ENCODE assay signal across 8 cellular contexts in the genomic region with DNA sequence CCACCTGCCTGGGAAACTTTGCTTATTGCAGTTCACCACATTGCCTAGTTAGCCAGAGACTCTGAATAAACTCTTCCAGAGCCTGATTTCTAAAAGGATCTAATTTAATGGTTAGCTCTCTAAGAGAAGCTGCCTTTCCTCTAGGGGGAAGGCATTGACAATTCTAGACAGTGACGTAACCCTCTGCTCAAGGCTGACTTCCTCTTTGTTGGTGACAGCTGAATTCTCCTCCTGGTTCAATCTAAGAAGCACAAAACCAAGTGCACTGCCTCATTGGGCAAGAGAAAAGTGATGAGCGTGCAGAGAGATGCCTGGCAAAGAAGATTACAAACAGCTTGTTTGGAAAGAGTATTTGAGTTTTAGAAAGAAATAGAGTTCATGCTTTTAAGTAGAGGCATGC.
DNase-seq lines count a peak whose midpoint lies in the region; ATAC-seq, FAIRE-seq and TF ChIP-seq lines count a peak whose summit lies in the region.

No MANE protein-coding gene starts in this region.

- H3K27me3 ChIP-seq in GM23248 (replicated peaks; ENCODE audit: insufficient read depth): no peaks in the 10 kb centered on the region

- H3K4me3 ChIP-seq in GM23248: no peak overlapping the region
- no peak overlapping the region for H3K4me3 ChIP-seq in fibroblast of pulmonary artery (replicated peaks; ENCODE audit: low read depth, low read length)
- H3K4me3 ChIP-seq in kidney (ENCODE audit: low read length in 2 of 2): no peak overlapping the region

- H3K9me2 ChIP-seq in GM23248 (ENCODE audit: insufficient read depth): no peaks in the 10 kb centered on the region

- FAIRE-seq in kidney (lab: Jason Lieb, UNC): no peak

- TF ChIP-seq CTCF in fibroblast of pulmonary artery (IDR thresholded peaks at IDR 0.05; ENCODE audit: low read length, missing control alignments) (no peak), kidney (IDR thresholded peaks at IDR 0.05; ENCODE audit: borderline replicate concordance, extremely low read depth, insufficient read depth) (no peak), HFFc6 (IDR thresholded peaks at IDR 0.05) (no peak)

- H3K9ac ChIP-seq in GM23248: no peak overlapping the region
- no peak overlapping the region for H3K9ac ChIP-seq in kidney (ENCODE audit: low read length in 2 of 2)

- H3F3A ChIP-seq in GM23248 (ENCODE audit: insufficient read depth): no peaks in the 10 kb centered on the region

- no peaks in the 10 kb centered on the region for H3K9me3 ChIP-seq in GM23248 (ENCODE audit: low read depth)
- H3K9me3 ChIP-seq in kidney (ENCODE audit: control insufficient read depth in 1 of 2, low read length in 2 of 2): no peaks in the 10 kb centered on the region

- peak; percentile 77 for ATAC-seq in GM18508 (IDR thresholded peaks at IDR 0.05; ENCODE audit: insufficient read depth, unreplicated experiment)

- no peaks in the 10 kb centered on the region for H3K79me2 ChIP-seq in GM23248 (ENCODE audit: insufficient read depth)

- no peaks in the 10 kb centered on the region for H3K4me1 Mint-ChIP-seq in HFFc6 (ENCODE audit: low read depth)

- H3K4me2 ChIP-seq in GM23248 (ENCODE audit: unreplicated experiment): no peak overlapping the region

- H3K27ac ChIP-seq in GM23248: no peak overlapping the region
- H3K27ac ChIP-seq in kidney (ENCODE audit: low read depth in 2 of 2, low read length in 2 of 2): no peak overlapping the region

- H3K36me3 ChIP-seq in GM23248 (ENCODE audit: low read depth) (no peaks in the 10 kb centered on the region), kidney (ENCODE audit: control insufficient read depth in 1 of 2, insufficient read depth in 2 of 2, low read length in 2 of 2) (no peaks in the 10 kb centered on the region)

- DNase-seq in GM23248: peak; percentile 47
- peak; percentile 45 for DNase-seq in LHCN-M2 (ENCODE audit: low read depth)
- DNase-seq in fibroblast of pulmonary artery (ENCODE audit: low read depth): peak; percentile 4
- DNase-seq in kidney: no peak
- no peak for DNase-seq in SHP77 (lab: John Stamatoyannopoulos, UW)
- DNase-seq in HFFc6: no peak
- DNase-seq in HuH-7.5 (ENCODE audit: low spot score): no peak

- H4K20me1 ChIP-seq in GM23248 (ENCODE audit: insufficient read depth): no peaks in the 10 kb centered on the region

- no peaks in the 10 kb centered on the region; the same call in 1 of the 2 replicates for H3K27me3 Mint-ChIP-seq in HFFc6 (ENCODE audit: insufficient read depth)

- 24 to 46% methylated on average over 2 of the region's 2 CpGs for WGBS in GM23248 (ENCODE audit: low coverage in 1 of 2, low lambda C conversion rate in 2 of 2, missing lambda C conversion rate in 2 of 2), 2 experiments

- peaks cover 11% of the 10 kb centered on the region for H3K9me3 Mint-ChIP-seq in HFFc6

- no peaks in the 10 kb centered on the region for H3K36me3 Mint-ChIP-seq in HFFc6 (ENCODE audit: low read depth)

- H3K27ac Mint-ChIP-seq in HFFc6: no peak overlapping the region

- in situ Hi-C loops in GM23248 (cut with MboI): no loop called here

- intact Hi-C loops in kidney (cut with DNase I): no loop called here

- no peak overlapping the region for H3K4me3 Mint-ChIP-seq in HFFc6

- H2AFZ ChIP-seq in GM23248: peak overlapping the region; percentile 40; the same call in 1 of the 2 replicates

- H3K4me1 ChIP-seq in GM23248 (ENCODE audit: insufficient read depth): no peaks in the 10 kb centered on the region
- no peaks in the 10 kb centered on the region for H3K4me1 ChIP-seq in kidney (ENCODE audit: control insufficient read depth in 1 of 2, insufficient read depth in 1 of 2, low read depth in 1 of 2, low read length in 2 of 2)

Comparison
In these comparisons a context has a peak if more than half of its experiments do, and no peak if none do; other contexts are left out.
1. DNase-seq: peak in GM23248 (single experiment), LHCN-M2 (single experiment) and fibroblast of pulmonary artery (single experiment); none in kidney (single experiment), SHP77 (0 of 2), HFFc6 (single experiment) and HuH-7.5 (single experiment).